Comparison of ENCODE assay signal across 11 cellular contexts in the genomic region with DNA sequence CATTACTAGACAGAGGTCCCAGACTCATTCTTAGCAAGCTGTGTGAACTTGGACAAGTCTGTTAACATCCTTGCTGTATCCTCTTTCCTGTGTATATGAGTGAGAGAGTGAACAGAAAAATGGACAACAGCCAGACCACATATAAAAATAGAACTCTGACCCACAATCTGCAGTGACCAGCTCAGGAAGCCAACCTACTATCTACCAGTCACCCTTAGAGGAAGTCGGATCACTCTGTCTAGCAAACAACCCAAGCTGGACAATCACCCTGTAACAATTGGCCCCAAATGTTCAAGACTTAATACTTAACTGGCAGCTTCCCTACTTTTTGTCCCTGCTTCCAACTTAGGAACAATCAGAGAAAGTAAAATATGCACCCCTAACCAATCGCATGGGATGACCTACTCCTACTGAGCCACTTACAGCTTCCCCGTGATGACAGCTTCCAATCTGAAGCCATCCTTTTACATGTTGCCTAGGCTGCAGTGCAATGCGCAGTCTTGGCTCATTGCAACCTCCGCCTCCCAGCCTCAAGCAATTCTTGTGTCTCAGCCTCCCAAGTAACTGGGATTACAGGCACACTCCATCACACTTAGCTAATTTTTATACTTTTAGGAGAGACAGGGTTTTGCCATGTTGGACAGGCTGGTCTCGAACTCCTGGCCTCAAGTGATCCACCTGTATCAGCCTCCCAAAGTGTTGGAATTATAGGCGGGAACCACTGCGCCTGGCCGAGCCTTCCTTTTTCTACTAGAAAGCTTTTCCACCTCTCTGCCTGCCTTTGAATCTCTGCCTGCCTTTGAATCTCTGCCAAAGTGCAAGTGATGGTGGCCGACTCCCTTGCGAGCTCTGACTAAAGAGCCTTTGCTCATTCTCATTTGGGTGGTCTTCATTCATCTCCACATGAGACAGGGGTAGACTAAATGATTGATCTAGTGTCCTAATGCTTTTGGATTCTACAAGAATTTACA.
DNase-seq lines count a peak whose midpoint lies in the region; FAIRE-seq and TF ChIP-seq lines count a peak whose summit lies in the region.
"Had no signal": no experiment of that assay in that cellular context is flagged by ENCODE, and none has a peak within 500 bp of the region (broad histone marks: within the 10 kb centered on the region; RNA-seq: fewer than 3 reads in every experiment).

No MANE protein-coding gene starts in this region.

- peak; percentile 88 for DNase-seq in EL
- DNase-seq in RKO (ENCODE audit: low spot score): peak; percentile 33
- DNase-seq in fibroblast of pulmonary artery (ENCODE audit: low read depth): peak; percentile 69
- no peak for DNase-seq in head of caudate nucleus
- DNase-seq in GM12892 (ENCODE audit: insufficient read length): no peak
- DNase-seq in activated CD4-positive, alpha-beta T cell treated with anti-CD3 and anti-CD28 coated beads for 48 hours: no peak
- DNase-seq in NCI-H748 treated with DMSO at 0.1 percent for 48 hours (lab: John Stamatoyannopoulos, UW): no peak
- DNase-seq: H7, NCI-H187 treated with DMSO at 0.1 percent for 48 hours had no signal

- no peaks in the 10 kb centered on the region for H3K27me3 ChIP-seq in rectal smooth muscle tissue (ENCODE audit: control insufficient read depth, insufficient read depth, low read length)

- peaks cover 6% of the 10 kb centered on the region for H3K4me1 ChIP-seq in rectal smooth muscle tissue (ENCODE audit: control insufficient read depth, insufficient read depth, low read length)

- no peak overlapping the region for H3K9ac ChIP-seq in rectal smooth muscle tissue (ENCODE audit: low read length)

- H3K27ac ChIP-seq in rectal smooth muscle tissue (ENCODE audit: low read depth, low read length): peak overlapping the region; percentile 18

- no peak for TF ChIP-seq POLR2A in GM12892 (IDR thresholded peaks at IDR 0.05; ENCODE audit: low read depth, low read length)

- no peak for FAIRE-seq in GM12892 (lab: Jason Lieb, UNC)
- FAIRE-seq: endometrium had no signal

- no peaks in the 10 kb centered on the region for H3K36me3 ChIP-seq in rectal smooth muscle tissue (ENCODE audit: control insufficient read depth, insufficient read depth, low read length)

- TF ChIP-seq CTCF in fibroblast of pulmonary artery (IDR thresholded peaks at IDR 0.05; ENCODE audit: low read length, missing control alignments): no peak

- intact Hi-C loops in head of caudate nucleus (cut with DNase I): loop anchor here (10.0 kb wide), 1 partner anchor 61 kb away; no protein-coding TSS in a partner anchor

- H3K4me3 ChIP-seq in fibroblast of pulmonary artery (replicated peaks; ENCODE audit: low read depth, low read length): no peak overlapping the region
- H3K4me3 ChIP-seq in rectal smooth muscle tissue (ENCODE audit: low read length): no peak overlapping the region

Comparison
In these comparisons a context has a peak if more than half of its experiments do, and no peak if none do; other contexts are left out.
1. DNase-seq: peak in EL (single experiment), RKO (single experiment) and fibroblast of pulmonary artery (single experiment); none in head of caudate nucleus (0 of 42), GM12892 (single experiment), activated CD4-positive, alpha-beta T cell treated with anti-CD3 and anti-CD28 coated beads for 48 hours (single experiment) and NCI-H748 treated with DMSO at 0.1 percent for 48 hours (single experiment).